Comparison of ENCODE assay signal across 8 cellular contexts in the genomic region with DNA sequence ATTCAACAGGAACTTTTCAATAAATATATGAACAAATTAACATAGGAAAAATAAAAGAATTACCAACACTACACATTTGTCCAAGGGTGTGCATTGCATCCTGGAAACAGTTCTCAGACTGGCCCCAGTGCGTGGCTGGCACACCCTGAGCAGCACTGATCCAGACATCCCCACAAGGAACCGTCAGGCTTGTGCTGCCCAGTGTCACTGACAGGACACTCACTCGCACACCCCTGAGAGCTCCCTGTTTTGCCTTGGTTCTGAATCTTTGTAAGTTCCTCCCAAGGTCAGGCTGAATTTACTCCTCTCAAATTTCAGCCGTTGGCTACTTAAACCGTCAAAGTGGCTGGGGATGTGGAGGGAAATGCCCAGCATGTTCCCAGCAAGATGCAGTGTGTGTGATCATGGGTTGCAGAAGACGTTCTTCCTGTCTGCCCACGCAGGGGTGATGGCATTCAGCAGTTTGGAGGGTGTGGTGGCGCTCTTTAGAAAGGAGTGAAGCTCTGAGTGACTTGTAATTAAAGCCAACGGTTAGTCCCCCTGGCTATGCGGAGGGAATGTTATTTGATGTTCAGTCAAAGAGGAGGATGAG. TPM values are rescaled to one million over a fixed set of nuclear protein-coding genes. Genes with fewer than 3 reads are reported as not detected.
DNase-seq lines count a peak whose midpoint lies in the region; ATAC-seq and TF ChIP-seq lines count a peak whose summit lies in the region.

No MANE protein-coding gene starts in this region.

- H3K9ac ChIP-seq in colonic mucosa (ENCODE audit: low read depth in 2 of 2, low read length in 2 of 2) (peak overlapping the region in 1 of 2 donors; percentile 94), muscle layer of colon (ENCODE audit: low read length) (peak overlapping the region; percentile 49)

- H3K4me3 ChIP-seq in colonic mucosa = peak overlapping the region; percentile 54
- H3K4me3 ChIP-seq in muscle layer of colon (ENCODE audit: low read depth in 1 of 2, low read length in 2 of 2) = peak overlapping the region; percentile 67 to 72

- H3K4me1 ChIP-seq in colonic mucosa = peaks cover 11% of the 10 kb centered on the region
- peaks cover 41% of the 10 kb centered on the region for H3K4me1 ChIP-seq in muscle layer of colon (ENCODE audit: insufficient read depth, low read length)

- H3K27me3 ChIP-seq in colonic mucosa (no peaks in the 10 kb centered on the region), muscle layer of colon (ENCODE audit: control insufficient read depth in 1 of 2, insufficient read depth in 2 of 2, low read length in 2 of 2) (no peaks in the 10 kb centered on the region)

- TF ChIP-seq CTCF in C4-2B (conservative IDR thresholded peaks at IDR 0.05) = no peak
- no peak for TF ChIP-seq CTCF in colonic mucosa (IDR thresholded peaks at IDR 0.05)

- ATAC-seq in HG02981 (IDR thresholded peaks at IDR 0.05; ENCODE audit: unreplicated experiment) = no peak

- intact Hi-C loops in colonic mucosa (cut with DNase I) = no loop called here

- peak; percentile 61 for DNase-seq in activated CD4-positive, alpha-beta T cell treated with anti-CD3 and anti-CD28 coated beads for 1 hour
- DNase-seq in colonic mucosa (peak; percentile 61), NCI-H2081 treated with DMSO at 0.1 percent for 48 hours (lab: John Stamatoyannopoulos, UW) (no peak)
- DNase-seq in stimulated activated naive CD4-positive, alpha-beta T cell treated with Interleukin-2 at 50 U/mL for 16 hours (lab: John Stamatoyannopoulos, UW) = peak; percentile 78

- H3K9me3 ChIP-seq in KOPT-K1 (ENCODE audit: insufficient read depth, low read length, poor library complexity, severe bottlenecking) = no peaks in the 10 kb centered on the region
- H3K9me3 ChIP-seq in colonic mucosa = no peaks in the 10 kb centered on the region
- no peaks in the 10 kb centered on the region for H3K9me3 ChIP-seq in muscle layer of colon (ENCODE audit: low read length)

- no peaks in the 10 kb centered on the region for H3K36me3 ChIP-seq in KOPT-K1 (ENCODE audit: insufficient read depth, low read length)
- H3K36me3 ChIP-seq in colonic mucosa = no peaks in the 10 kb centered on the region
- no peaks in the 10 kb centered on the region for H3K36me3 ChIP-seq in muscle layer of colon (ENCODE audit: insufficient read depth, low read length)

- H3K27ac ChIP-seq in C4-2B (peak overlapping the region; percentile 79), KOPT-K1 (ENCODE audit: low read depth, low read length, poor library complexity, severe bottlenecking) (peak overlapping the region; percentile 59), colonic mucosa (peak overlapping the region; percentile 88), muscle layer of colon (ENCODE audit: low read depth, low read length) (peak overlapping the region; percentile 84)

RNA-seq across cellular contexts. Expression of a gene that starts 1.7 kb away (rescaled TPM):
- total RNA-seq in colonic mucosa = 100 to 1,000 TPM; 239 to 320 TPM

RNA-seq across cellular contexts. Expression of a gene that starts 15.5 kb away (rescaled TPM):
- total RNA-seq in colonic mucosa = 100 to 1,000 TPM; 251 to 359 TPM

RNA-seq across cellular contexts. Expression of a gene that starts 20.8 kb away (rescaled TPM):
- 1 to 10 TPM; 3.6 to 4.0 TPM for total RNA-seq in colonic mucosa

RNA-seq across cellular contexts. Expression of a gene that starts 22.3 kb away (rescaled TPM):
- total RNA-seq in colonic mucosa = 10 to 100 TPM; 19.0 to 21.2 TPM

RNA-seq across cellular contexts. Expression of a gene that starts 28.4 kb away (rescaled TPM):
- 10 to 100 TPM in 1 of 2 donors, 1 to 10 TPM in 1; 5.5 to 10.2 TPM for total RNA-seq in colonic mucosa
